Comparison of ENCODE assay signal across 17 cellular contexts in the genomic region with DNA sequence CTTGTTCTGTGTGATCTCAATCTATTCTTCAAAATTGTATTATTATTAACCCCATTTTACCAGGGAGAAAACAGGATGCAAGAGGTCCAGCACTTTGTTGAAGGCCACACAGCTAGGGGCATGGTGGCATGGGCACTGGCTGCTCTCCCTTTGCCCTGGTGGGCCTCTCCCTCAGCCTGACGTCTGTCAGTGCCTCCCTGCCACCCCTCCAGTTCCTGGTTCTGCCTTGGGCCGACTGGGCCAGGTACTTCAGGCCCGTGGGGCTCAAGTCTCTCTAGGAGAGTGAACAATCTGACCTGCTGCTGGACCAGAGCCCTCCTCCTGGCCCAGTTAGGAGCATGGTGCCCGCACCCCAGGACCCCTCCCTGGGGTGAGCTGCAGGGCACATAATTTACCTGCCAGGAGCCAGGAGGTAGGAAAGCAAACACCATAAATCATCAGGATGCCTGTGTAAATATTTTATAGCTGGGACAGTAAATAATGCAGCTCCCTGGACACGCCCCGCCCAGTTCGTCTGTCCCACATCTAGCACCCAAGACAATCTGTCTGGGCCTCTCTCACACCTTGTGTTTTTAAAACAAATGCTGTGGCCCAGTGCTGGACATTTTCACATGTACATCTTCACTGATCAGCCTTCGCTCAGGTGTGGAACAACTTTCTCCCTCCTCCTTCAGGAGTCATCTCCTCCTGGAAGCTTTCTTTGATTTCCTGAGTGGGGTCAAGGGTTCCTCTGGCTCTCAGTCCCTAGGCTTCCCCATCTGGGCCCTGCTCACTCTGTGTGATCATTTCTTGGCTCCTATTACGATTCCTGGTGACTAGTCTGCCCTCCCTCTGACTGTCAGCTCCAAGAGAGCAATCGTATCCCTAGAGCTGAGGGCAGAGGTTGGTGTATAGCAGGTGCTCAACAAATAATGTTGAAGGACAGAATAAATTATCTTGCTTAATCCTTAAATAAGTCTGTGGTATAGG. TPM values are rescaled to one million over a fixed set of nuclear protein-coding genes. Genes with fewer than 3 reads are reported as not detected.
A peak's percentile ranks its signal among the peaks of the same experiment; 100 is the strongest.
DNase-seq lines count a peak whose midpoint lies in the region; ATAC-seq and TF ChIP-seq lines count a peak whose summit lies in the region.
"Had no signal": no experiment of that assay in that cellular context is flagged by ENCODE, and none has a peak within 500 bp of the region (broad histone marks: within the 10 kb centered on the region; RNA-seq: fewer than 3 reads in every experiment).

No MANE protein-coding gene starts in this region.

- TF ChIP-seq POLR2A in body of pancreas (IDR thresholded peaks at IDR 0.05) = no peak
- no peak for TF ChIP-seq POLR2A in spleen (IDR thresholded peaks at IDR 0.05)

- H3K4me1 ChIP-seq in body of pancreas (peaks cover 66% of the 10 kb centered on the region), neuronal stem cell (ENCODE audit: control insufficient read depth in 2 of 2, insufficient read depth in 1 of 2, low read depth in 1 of 2, low read length in 2 of 2) (peaks cover 2% of the 10 kb centered on the region in 2 donors), spleen (peaks cover 0 to 61% (median 21%) of the 10 kb centered on the region in 6 donors)

- TF ChIP-seq CTCF in body of pancreas (IDR thresholded peaks at IDR 0.05) (no peak), spleen (IDR thresholded peaks at IDR 0.05 in 8 of 11, conservative IDR thresholded peaks at IDR 0.05 in 3 of 11) (no peak)

- ATAC-seq in body of pancreas = peak; percentile 72
- ATAC-seq in GM19467 (IDR thresholded peaks at IDR 0.05; ENCODE audit: unreplicated experiment) = no peak
- ATAC-seq: activated CD4-positive, alpha-beta T cell treated with anti-CD3 and anti-CD28 coated beads for 36 hours; left cardiac atrium; stimulated activated naive CD8-positive, alpha-beta T cell treated with anti-CD3 and anti-CD28 coated beads, Interleukin-15, amount 100 ng/mL, for 72 hours had no signal

- H2BK15ac ChIP-seq in neuronal stem cell (ENCODE audit: low read length) = no peak overlapping the region

- H3K4me3 ChIP-seq in body of pancreas (no peak overlapping the region), neuronal stem cell (ENCODE audit: low read length in 2 of 2) (no peak overlapping the region), spleen (no peak overlapping the region)

- peak; percentile 59 for DNase-seq in COLO668 (lab: John Stamatoyannopoulos, UW; ENCODE audit: unreplicated experiment)
- peak; percentile 56 to 79 (median 74) for DNase-seq in body of pancreas
- DNase-seq in neuronal stem cell (ENCODE audit: low spot score) = no peak
- DNase-seq in activated CD4-positive, CD25-positive, alpha-beta regulatory T cell (lab: John Stamatoyannopoulos, UW) = no peak
- DNase-seq in spleen = no peak
- no peak for DNase-seq in cerebellar cortex (ENCODE audit: low spot score)
- DNase-seq: activated CD4-positive, alpha-beta T cell treated with anti-CD3 and anti-CD28 coated beads for 36 hours; activated gamma-delta T cell treated with Interleukin-2 at 50 U/mL for 16 hours; left cardiac atrium; NCI-H2081 treated with DMSO at 0.1 percent for 48 hours; NK-92 treated with Interleukin-12 subunit alpha and Interleukin-12 subunit beta, amount 100 ng/mL, for 24 hours; Right ventricle myocardium superior; stimulated activated CD4-positive, alpha-beta T cell treated with anti-CD3 and anti-CD28 coated beads, Interleukin-15, amount 100 ng/mL, for 24 hours; stimulated activated naive CD8-positive, alpha-beta T cell treated with anti-CD3 and anti-CD28 coated beads, Interleukin-15, amount 100 ng/mL, for 72 hours; T-helper 2 cell had no signal

- H3K9ac ChIP-seq in neuronal stem cell (ENCODE audit: low read depth, low read length, poor library complexity) = no peak overlapping the region

- no peak overlapping the region for H2BK120ac ChIP-seq in neuronal stem cell (ENCODE audit: low read depth, low read length)

- no peak overlapping the region for H4K91ac ChIP-seq in neuronal stem cell (ENCODE audit: low read depth, low read length, poor library complexity)

- H3K27me3 ChIP-seq in body of pancreas = no peaks in the 10 kb centered on the region
- peaks cover 0 to 65% (median 0%) of the 10 kb centered on the region in 3 experiments for H3K27me3 ChIP-seq in neuronal stem cell (ENCODE audit: control insufficient read depth in 3 of 3, insufficient read depth in 3 of 3, low read depth in 1 of 3, low read length in 3 of 3)
- H3K27me3 ChIP-seq in spleen (replicated peaks in 1 of 7) = no peaks in the 10 kb centered on the region

- peak; percentile 37; the same call in 1 of the 2 replicates for TF ChIP-seq EP300 in Ishikawa (IDR thresholded peaks at IDR 0.05; ENCODE audit: borderline replicate concordance)

- H3K14ac ChIP-seq in neuronal stem cell (ENCODE audit: low read length) = no peak overlapping the region

- H3K18ac ChIP-seq in neuronal stem cell (ENCODE audit: low read length) = peak overlapping the region; percentile 8

- H3K4me2 ChIP-seq in neuronal stem cell (ENCODE audit: insufficient read depth, low read length, poor library complexity, severe bottlenecking) = no peak overlapping the region

- H3K79me1 ChIP-seq in neuronal stem cell (ENCODE audit: low read depth, low read length) = no peaks in the 10 kb centered on the region

- H3K9me3 ChIP-seq in body of pancreas (no peaks in the 10 kb centered on the region), neuronal stem cell (replicated peaks in 1 of 2; ENCODE audit: control insufficient read depth in 2 of 2, insufficient read depth in 1 of 2, low read depth in 1 of 2, low read length in 2 of 2) (no peaks in the 10 kb centered on the region), spleen (no peaks in the 10 kb centered on the region)

- H3K23ac ChIP-seq in neuronal stem cell (ENCODE audit: low read depth, low read length, poor library complexity) = no peak overlapping the region

- intact Hi-C loops in body of pancreas (cut with DNase I) = no loop called here
- intact Hi-C loops in spleen (cut with DNase I; ENCODE audit: low total_unique reads) = no loop called here

- H3K36me3 ChIP-seq in body of pancreas (replicated peaks in 1 of 2; ENCODE audit: insufficient read depth in 1 of 2, low read depth in 2 of 2) (no peaks in the 10 kb centered on the region), neuronal stem cell (replicated peaks in 1 of 2; ENCODE audit: control insufficient read depth in 2 of 2, insufficient read depth in 2 of 2, low read length in 2 of 2) (no peaks in the 10 kb centered on the region), spleen (no peaks in the 10 kb centered on the region)

- H3K27ac ChIP-seq in body of pancreas = peak overlapping the region; percentile 50 to 82 (median 72)
- no peak overlapping the region for H3K27ac ChIP-seq in neuronal stem cell (replicated peaks; ENCODE audit: low read length)
- H3K27ac ChIP-seq in spleen = no peak overlapping the region

- H3K4ac ChIP-seq in neuronal stem cell (ENCODE audit: low read length) = no peak overlapping the region

- H2AK5ac ChIP-seq in neuronal stem cell (ENCODE audit: low read depth, low read length) = no peak overlapping the region

- no peak overlapping the region for H2BK5ac ChIP-seq in neuronal stem cell (ENCODE audit: low read length)

- 33 to 37% methylated on average over 10 of the region's 10 CpGs for WGBS in body of pancreas, 2 donors
- no CpG with 5 or more reads among the region's 10 CpGs for WGBS in neuronal stem cell (ENCODE audit: extremely low coverage in 2 of 2, insufficient read length in 2 of 2, insufficient replicate concordance in 1 of 2), 2 donors
- WGBS in spleen, 5 donors = 86 to 89% (median 86%) methylated on average over 9 to 10 of the region's 10 CpGs

- no peak for TF ChIP-seq RAD21 in Ishikawa (IDR thresholded peaks at IDR 0.05; ENCODE audit: low read depth)

- no peak overlapping the region for H4K8ac ChIP-seq in neuronal stem cell (ENCODE audit: low read depth, low read length)

- H2AFZ ChIP-seq in neuronal stem cell (ENCODE audit: low read length) = no peak overlapping the region

- no peak overlapping the region for H2BK12ac ChIP-seq in neuronal stem cell (ENCODE audit: low read length)

TF ChIP-seq in Ishikawa, 13 proteins besides CTCF, POLR2A, EP300 and RAD21:
- peak; percentile 48 for TF ChIP-seq NFIC (IDR thresholded peaks at IDR 0.05)
- no peak for TF ChIP-seq CEBPB (IDR thresholded peaks at IDR 0.05)
- no peak for TF ChIP-seq YY1 (IDR thresholded peaks at IDR 0.05; ENCODE audit: low read depth)
- TF ChIP-seq FOXM1 (IDR thresholded peaks at IDR 0.05; ENCODE audit: borderline replicate concordance, low read depth) = no peak
- TF ChIP-seq TCF12 (IDR thresholded peaks at IDR 0.05; ENCODE audit: low read depth) = peak; percentile 32; the same call in 1 of the 2 replicates

RNA-seq across cellular contexts. Expression of a gene that starts 15.2 kb away (rescaled TPM):
- 10 to 100 TPM; 10.6 to 19.8 TPM for total RNA-seq in body of pancreas
- polyA plus RNA-seq in neuronal stem cell (2013, experiment 1 of 2) = 9.3 TPM
- 9.6 TPM for polyA plus RNA-seq in neuronal stem cell (2013, experiment 2 of 2)
- 10 to 100 TPM; 12.1 to 25.6 (median 17.8) TPM for total RNA-seq in spleen
- polyA plus RNA-seq in spleen = 1 to 10 TPM; 6.0 to 8.9 (median 8.1) TPM

RNA-seq across cellular contexts. Expression of a gene that starts 15.6 kb away (rescaled TPM):
- 10 to 100 TPM; 15.5 to 16.9 TPM for total RNA-seq in body of pancreas
- polyA plus RNA-seq in neuronal stem cell (2013, experiment 1 of 2) = 7.8 TPM
- 7.9 TPM for polyA plus RNA-seq in neuronal stem cell (2013, experiment 2 of 2)
- total RNA-seq in spleen = 100 to 1,000 TPM in 1 of 7 donors, 10 to 100 TPM in 6; 42.7 to 100 (median 59.6) TPM
- polyA plus RNA-seq in spleen = 10 to 100 TPM; 22.2 to 50.0 (median 31.9) TPM

Comparison
In these comparisons a context has a peak if more than half of its experiments do, and no peak if none do; other contexts are left out.
1. DNase-seq: peak in COLO668 (single experiment) and body of pancreas (4 of 4); none in neuronal stem cell (single experiment), activated CD4-positive, CD25-positive, alpha-beta regulatory T cell (0 of 4), spleen (single experiment) and cerebellar cortex (single experiment).
2. H3K27ac ChIP-seq: peak in body of pancreas (4 of 4); none in neuronal stem cell (single experiment) and spleen (0 of 8).